In the genomic region with DNA sequence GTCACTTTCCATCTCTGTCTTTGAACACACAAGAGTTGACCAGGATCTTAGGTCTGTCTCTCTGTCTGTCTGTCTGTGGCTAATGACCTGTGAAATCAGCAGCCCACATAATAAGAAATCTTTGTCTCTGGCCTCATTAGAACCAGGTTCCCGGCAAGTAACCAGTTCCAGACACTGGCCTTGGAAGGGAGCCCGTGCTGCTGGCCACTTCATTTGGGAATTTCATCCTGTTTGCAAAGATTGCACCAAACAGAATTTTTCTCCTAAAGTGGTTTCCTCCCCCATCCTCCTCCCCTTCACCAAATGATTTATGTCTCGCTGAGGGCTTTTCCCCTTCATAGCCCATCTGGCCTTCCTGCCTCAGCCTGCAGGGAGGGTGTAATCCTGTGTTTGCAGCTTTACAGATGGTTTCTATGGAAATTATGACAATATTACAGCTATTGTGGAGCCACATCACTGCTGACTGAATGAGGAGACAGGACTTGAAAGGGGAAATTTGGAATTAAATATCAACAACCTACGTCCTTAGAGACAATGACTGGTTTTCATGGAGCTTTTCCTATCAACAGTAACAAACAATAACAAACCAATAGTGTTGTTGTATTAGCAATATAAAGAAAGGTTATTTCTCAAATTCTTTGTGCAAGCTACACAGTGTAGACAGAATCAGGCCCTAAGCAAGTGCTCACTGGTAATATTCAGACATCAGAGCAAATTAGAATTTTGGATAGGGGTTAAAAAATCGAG, we compare ENCODE assay signal across 9 cellular contexts. TPM values are rescaled to one million over a fixed set of nuclear protein-coding genes. Genes with fewer than 3 reads are reported as not detected.
DNase-seq lines count a peak whose midpoint lies in the region; ATAC-seq and TF ChIP-seq lines count a peak whose summit lies in the region.
"Had no signal": no experiment of that assay in that cellular context is flagged by ENCODE, and none has a peak within 500 bp of the region (broad histone marks: within the 10 kb centered on the region; RNA-seq: fewer than 3 reads in every experiment).

No MANE protein-coding gene starts in this region.

- ATAC-seq in RWPE2 (ENCODE audit: low read depth) (peak; percentile 44; the same call in 2 of the 3 replicates), heart right ventricle (peak; percentile 78 to 92 (median 87)), GM21786 (IDR thresholded peaks at IDR 0.05; ENCODE audit: unreplicated experiment) (no peak), HG03025 (IDR thresholded peaks at IDR 0.05; ENCODE audit: low FRiP score, unreplicated experiment) (no peak)
- ATAC-seq in activated T-helper 17 cell treated with anti-CD3 and anti-CD28 coated beads, Interleukin-2, amount 50 U/mL, for 72 hours (replicated peaks) = no peak
- ATAC-seq: K562 had no signal

- H3K9me3 ChIP-seq in RWPE2 (ENCODE audit: severe bottlenecking) (no peaks in the 10 kb centered on the region), heart right ventricle (peaks cover 0 to 7% (median 0%) of the 10 kb centered on the region in 11 donors), skeletal muscle satellite cell (replicated peaks; ENCODE audit: low read length) (no peaks in the 10 kb centered on the region)

- H3K36me3 ChIP-seq in RWPE2 (ENCODE audit: low read depth) = no peaks in the 10 kb centered on the region
- H3K36me3 ChIP-seq in heart right ventricle = no peaks in the 10 kb centered on the region
- no peaks in the 10 kb centered on the region for H3K36me3 ChIP-seq in skeletal muscle satellite cell (ENCODE audit: insufficient read depth, low read length)

- no peaks in the 10 kb centered on the region for H3K36me3 Mint-ChIP-seq in activated T-helper 17 cell treated with anti-CD3 and anti-CD28 coated beads, Interleukin-2, amount 50 U/mL, for 72 hours (ENCODE audit: low read depth)

- H3K4me3 ChIP-seq in RWPE2 (ENCODE audit: severe bottlenecking) = no peak overlapping the region
- H3K4me3 ChIP-seq in heart right ventricle = no peak overlapping the region
- H3K4me3 ChIP-seq in skeletal muscle satellite cell (ENCODE audit: low read length) = no peak overlapping the region
- H3K4me3 ChIP-seq: K562 had no signal

- H3K9me3 Mint-ChIP-seq in activated T-helper 17 cell treated with anti-CD3 and anti-CD28 coated beads, Interleukin-2, amount 50 U/mL, for 72 hours = no peaks in the 10 kb centered on the region

- intact Hi-C loops in heart right ventricle (cut with DNase I) = loop anchor here in 1 of 10 donors (2.0 kb wide), 1 partner anchor 21 kb away; no protein-coding TSS in a partner anchor

- H3K9ac ChIP-seq in skeletal muscle satellite cell (ENCODE audit: low read depth, low read length) = peak overlapping the region; percentile 39

- TF ChIP-seq CTCF in RWPE2 (IDR thresholded peaks at IDR 0.05; ENCODE audit: poor library complexity, severe bottlenecking) = no peak
- TF ChIP-seq CTCF in heart right ventricle (IDR thresholded peaks at IDR 0.05) = no peak

- no peak overlapping the region for H3K27ac Mint-ChIP-seq in activated T-helper 17 cell treated with anti-CD3 and anti-CD28 coated beads, Interleukin-2, amount 50 U/mL, for 72 hours

- WGBS in heart right ventricle, 2 donors = 28 to 45% methylated on average over 5 of the region's 5 CpGs

- no peak overlapping the region for H3K4me2 ChIP-seq in skeletal muscle satellite cell (ENCODE audit: low read length)

- H3K4me3 Mint-ChIP-seq in activated T-helper 17 cell treated with anti-CD3 and anti-CD28 coated beads, Interleukin-2, amount 50 U/mL, for 72 hours = no peak overlapping the region

- peaks cover 20% of the 10 kb centered on the region for H3K27me3 Mint-ChIP-seq in activated T-helper 17 cell treated with anti-CD3 and anti-CD28 coated beads, Interleukin-2, amount 50 U/mL, for 72 hours

- H3K4me1 ChIP-seq in RWPE2 (ENCODE audit: insufficient read depth, poor library complexity, severe bottlenecking) (no peaks in the 10 kb centered on the region), heart right ventricle (peaks cover 9 to 86% (median 64%) of the 10 kb centered on the region in 9 donors), skeletal muscle satellite cell (ENCODE audit: control insufficient read depth, insufficient read depth, low read length) (peaks cover 26% of the 10 kb centered on the region)

- H3K27me3 ChIP-seq in RWPE2 (ENCODE audit: insufficient read depth, poor library complexity, severe bottlenecking) (no peaks in the 10 kb centered on the region), heart right ventricle (peaks cover 0 to 5% (median 0%) of the 10 kb centered on the region in 7 donors), skeletal muscle satellite cell (ENCODE audit: control insufficient read depth, insufficient read depth, low read length) (no peaks in the 10 kb centered on the region)

- no peaks in the 10 kb centered on the region for H3K4me1 Mint-ChIP-seq in activated T-helper 17 cell treated with anti-CD3 and anti-CD28 coated beads, Interleukin-2, amount 50 U/mL, for 72 hours

- DNase-seq in HT1080 (ENCODE audit: low read depth) (peak; percentile 57), RWPE2 (ENCODE audit: low spot score) (no peak), heart right ventricle (peak; percentile 54 to 74)
- DNase-seq in activated CD4-positive, alpha-beta T cell treated with anti-CD3 and anti-CD28 coated beads for 1 hour = no peak

- H3K27ac ChIP-seq in RWPE2 (ENCODE audit: poor library complexity, severe bottlenecking) = no peak overlapping the region
- peak overlapping the region; percentile 62 to 93 (median 72) for H3K27ac ChIP-seq in heart right ventricle

RNA-seq across cellular contexts. Expression of gene DPYSL3, which starts 25.7 kb away (rescaled TPM):
- 50.1 and 54.4 TPM in 2 replicates for total RNA-seq in HT1080 (2014; rRNA removed; shearing (Covaris generic))
- polyA plus RNA-seq in HT1080 (2015; cell fraction: cytosol; rRNA removed) = 44.5 and 50.0 TPM in 2 replicates
- 80.1 and 87.6 TPM in 2 replicates for polyA plus RNA-seq in HT1080 (2015; cell fraction: nucleus; rRNA removed)
- 10 to 100 TPM; 16.6 to 27.4 (median 21.0) TPM for total RNA-seq in heart right ventricle
- 10 to 100 TPM; 15.2 to 15.8 TPM for polyA plus RNA-seq in heart right ventricle
- total RNA-seq in skeletal muscle satellite cell (2012; rRNA removed) = 10.9 and 14.0 TPM in 2 replicates
- under 1 TPM in 1 of 2 donors, not detected in 1; 0.52 TPM for total RNA-seq in activated T-helper 17 cell treated with anti-CD3 and anti-CD28 coated beads, Interleukin-2, amount 50 U/mL, for 72 hours

Comparison
In these comparisons a context has a peak if more than half of its experiments do, and no peak if none do; other contexts are left out.
1. DNase-seq: peak in HT1080 (single experiment) and heart right ventricle (2 of 2); none in RWPE2 (single experiment) and activated CD4-positive, alpha-beta T cell treated with anti-CD3 and anti-CD28 coated beads for 1 hour (single experiment).
2. ATAC-seq: peak in RWPE2 (single experiment) and heart right ventricle (8 of 8); none in activated T-helper 17 cell treated with anti-CD3 and anti-CD28 coated beads, Interleukin-2, amount 50 U/mL, for 72 hours (single experiment), GM21786 (single experiment) and HG03025 (single experiment).
3. RNA of gene DPYSL3, which starts 25.7 kb away (total RNA-seq): 50.1 to 54.4 TPM in HT1080 and 16.6 to 27.4 TPM in heart right ventricle; 0.52 TPM in activated T-helper 17 cell treated with anti-CD3 and anti-CD28 coated beads, Interleukin-2, amount 50 U/mL, for 72 hours; every median in the first group is over 10 times any median in the second.